ENCODE assay signal across 19 cellular contexts in genomic region chr3:24446032-24446431, GRCh38. TPM values are rescaled to one million over a fixed set of nuclear protein-coding genes. Genes with fewer than 3 reads are reported as not detected.
DNase-seq lines count a peak whose midpoint lies in the region; ATAC-seq and TF ChIP-seq lines count a peak whose summit lies in the region.
"Had no signal": no experiment of that assay in that cellular context is flagged by ENCODE, and none has a peak within 500 bp of the region (broad histone marks: within the 10 kb centered on the region; RNA-seq: fewer than 3 reads in every experiment).

No MANE protein-coding gene starts in this region.

- H3K27me3 ChIP-seq in left ventricle myocardium inferior (ENCODE audit: low read depth) (no peaks in the 10 kb centered on the region), right atrium auricular region (no peaks in the 10 kb centered on the region), skeletal muscle tissue (ENCODE audit: control insufficient read depth in 3 of 3, insufficient read depth in 3 of 3, low read length in 3 of 3) (no peaks in the 10 kb centered on the region), prostate gland (replicated peaks; ENCODE audit: insufficient read depth) (no peaks in the 10 kb centered on the region)
- H3K27me3 ChIP-seq: BLaER1 had no signal

- H3K27ac ChIP-seq in left ventricle myocardium inferior (replicated peaks) (peak overlapping the region; percentile 24), right atrium auricular region (no peak overlapping the region), skeletal muscle tissue (ENCODE audit: low read depth, low read length) (peak overlapping the region; percentile 57), prostate gland (no peak overlapping the region)
- H3K27ac ChIP-seq: 22Rv1, BLaER1, C4-2B had no signal

- no peak for DNase-seq in activated naive CD8-positive, alpha-beta T cell treated with anti-CD3 and anti-CD28 coated beads, Interleukin-2, amount 50 U/mL, for 24 hours
- no peak for DNase-seq in activated naive CD8-positive, alpha-beta T cell treated with anti-CD3 and anti-CD28 coated beads for 36 hours
- DNase-seq in left ventricle myocardium inferior (no peak), right atrium auricular region (ENCODE audit: low spot score) (no peak), OCI-M1 (lab: John Stamatoyannopoulos, UW) (peak; percentile 16), prostate gland (ENCODE audit: low spot score) (no peak)
- DNase-seq: Caco-2; CD4-positive, CD25-positive, alpha-beta regulatory T cell; CD8-positive, alpha-beta T cell; DMS153; DND-41; GOT3; HFFc6 had no signal

- H3K4me3 ChIP-seq in left ventricle myocardium inferior (no peak overlapping the region), right atrium auricular region (no peak overlapping the region), skeletal muscle tissue (ENCODE audit: low read length in 3 of 3) (no peak overlapping the region), prostate gland (no peak overlapping the region)
- H3K4me3 ChIP-seq: BLaER1, HAP-1 had no signal

- no peaks in the 10 kb centered on the region for H3K9me3 Mint-ChIP-seq in activated naive CD8-positive, alpha-beta T cell treated with anti-CD3 and anti-CD28 coated beads, Interleukin-2, amount 50 U/mL, for 24 hours
- no peaks in the 10 kb centered on the region for H3K9me3 Mint-ChIP-seq in activated naive CD8-positive, alpha-beta T cell treated with anti-CD3 and anti-CD28 coated beads for 36 hours
- H3K9me3 Mint-ChIP-seq: CD8-positive, alpha-beta T cell had no signal

- intact Hi-C loops in left ventricle myocardium inferior (cut with micrococcal nuclease) = no loop called here
- intact Hi-C loops in prostate gland (cut with DNase I) = no loop called here

- peak overlapping the region; percentile 25 for H3K27ac Mint-ChIP-seq in activated naive CD8-positive, alpha-beta T cell treated with anti-CD3 and anti-CD28 coated beads, Interleukin-2, amount 50 U/mL, for 24 hours
- no peak overlapping the region for H3K27ac Mint-ChIP-seq in activated naive CD8-positive, alpha-beta T cell treated with anti-CD3 and anti-CD28 coated beads for 36 hours
- H3K27ac Mint-ChIP-seq: B cell; CD4-positive, CD25-positive, alpha-beta regulatory T cell; CD8-positive, alpha-beta T cell; HFFc6 had no signal

- no peaks in the 10 kb centered on the region for H3K36me3 Mint-ChIP-seq in activated naive CD8-positive, alpha-beta T cell treated with anti-CD3 and anti-CD28 coated beads, Interleukin-2, amount 50 U/mL, for 24 hours (ENCODE audit: low read depth)
- H3K36me3 Mint-ChIP-seq in activated naive CD8-positive, alpha-beta T cell treated with anti-CD3 and anti-CD28 coated beads for 36 hours = no peaks in the 10 kb centered on the region
- H3K36me3 Mint-ChIP-seq: CD4-positive, CD25-positive, alpha-beta regulatory T cell; CD8-positive, alpha-beta T cell had no signal

- no peak overlapping the region for H3K9ac ChIP-seq in skeletal muscle tissue (ENCODE audit: low read depth in 1 of 3, low read length in 3 of 3)
- H3K9ac ChIP-seq: BLaER1 had no signal

- no peak overlapping the region for H3K4me3 Mint-ChIP-seq in activated naive CD8-positive, alpha-beta T cell treated with anti-CD3 and anti-CD28 coated beads, Interleukin-2, amount 50 U/mL, for 24 hours
- H3K4me3 Mint-ChIP-seq in activated naive CD8-positive, alpha-beta T cell treated with anti-CD3 and anti-CD28 coated beads for 36 hours = no peak overlapping the region
- H3K4me3 Mint-ChIP-seq: B cell; CD4-positive, CD25-positive, alpha-beta regulatory T cell; CD8-positive, alpha-beta T cell; HFFc6 had no signal

- TF ChIP-seq CTCF in left ventricle myocardium inferior (IDR thresholded peaks at IDR 0.05; ENCODE audit: borderline replicate concordance) (no peak), right atrium auricular region (IDR thresholded peaks at IDR 0.05) (no peak), prostate gland (IDR thresholded peaks at IDR 0.05) (no peak)

- H3K4me1 ChIP-seq in left ventricle myocardium inferior = peaks cover 42% of the 10 kb centered on the region
- H3K4me1 ChIP-seq in right atrium auricular region = no peaks in the 10 kb centered on the region
- H3K4me1 ChIP-seq in skeletal muscle tissue (ENCODE audit: control insufficient read depth in 3 of 3, insufficient read depth in 3 of 3, low read length in 3 of 3) = peaks cover 4 to 22% (median 8%) of the 10 kb centered on the region in 3 donors
- no peaks in the 10 kb centered on the region for H3K4me1 ChIP-seq in prostate gland (replicated peaks)
- H3K4me1 ChIP-seq: BLaER1 had no signal

- H3K36me3 ChIP-seq in left ventricle myocardium inferior = no peaks in the 10 kb centered on the region
- H3K36me3 ChIP-seq in right atrium auricular region = no peaks in the 10 kb centered on the region
- H3K36me3 ChIP-seq in skeletal muscle tissue (ENCODE audit: control insufficient read depth in 3 of 3, insufficient read depth in 3 of 3, low read length in 3 of 3) = no peaks in the 10 kb centered on the region
- H3K36me3 ChIP-seq in prostate gland = no peaks in the 10 kb centered on the region
- H3K36me3 ChIP-seq: BLaER1, HAP-1 had no signal

- H3K4me1 Mint-ChIP-seq in activated naive CD8-positive, alpha-beta T cell treated with anti-CD3 and anti-CD28 coated beads, Interleukin-2, amount 50 U/mL, for 24 hours = no peaks in the 10 kb centered on the region
- H3K4me1 Mint-ChIP-seq in activated naive CD8-positive, alpha-beta T cell treated with anti-CD3 and anti-CD28 coated beads for 36 hours = no peaks in the 10 kb centered on the region
- H3K4me1 Mint-ChIP-seq: B cell; CD4-positive, CD25-positive, alpha-beta regulatory T cell had no signal

- H3K27me3 Mint-ChIP-seq in activated naive CD8-positive, alpha-beta T cell treated with anti-CD3 and anti-CD28 coated beads, Interleukin-2, amount 50 U/mL, for 24 hours = peaks cover 2% of the 10 kb centered on the region
- H3K27me3 Mint-ChIP-seq in activated naive CD8-positive, alpha-beta T cell treated with anti-CD3 and anti-CD28 coated beads for 36 hours = no peaks in the 10 kb centered on the region
- H3K27me3 Mint-ChIP-seq: B cell; CD4-positive, CD25-positive, alpha-beta regulatory T cell had no signal

- no peak for TF ChIP-seq POLR2A in prostate gland (IDR thresholded peaks at IDR 0.05)

- H3K9me3 ChIP-seq in left ventricle myocardium inferior (replicated peaks) (no peaks in the 10 kb centered on the region), right atrium auricular region (no peaks in the 10 kb centered on the region), skeletal muscle tissue (ENCODE audit: control insufficient read depth in 3 of 3, low read length in 3 of 3) (no peaks in the 10 kb centered on the region), prostate gland (no peaks in the 10 kb centered on the region)
- H3K9me3 ChIP-seq: BLaER1, Caco-2, HAP-1 had no signal

- no peak for ATAC-seq in activated naive CD8-positive, alpha-beta T cell treated with anti-CD3 and anti-CD28 coated beads, Interleukin-2, amount 50 U/mL, for 24 hours
- ATAC-seq: CD8-positive, alpha-beta T cell had no signal

- 100% methylated on average over 1 of the region's 1 CpG for WGBS in prostate gland

RNA-seq across cellular contexts. Expression of gene THRB, which starts 48.6 kb away (rescaled TPM):
- total RNA-seq in activated naive CD8-positive, alpha-beta T cell treated with anti-CD3 and anti-CD28 coated beads for 36 hours = not detected
- 32.8 TPM for total RNA-seq in left ventricle myocardium inferior
- total RNA-seq in right atrium auricular region = 1 to 10 TPM; 4.2 to 7.0 TPM
- total RNA-seq in skeletal muscle tissue = 3.1 TPM
- total RNA-seq in prostate gland = 10 to 100 TPM; 13.0 to 39.6 TPM
- total RNA-seq: CD8-positive, alpha-beta T cell; HFFc6 had no signal

Comparison
In these comparisons a context has a peak if more than half of its experiments do, and no peak if none do; other contexts are left out.
1. H3K27ac ChIP-seq: peak in left ventricle myocardium inferior (single experiment) and skeletal muscle tissue (single experiment); none in right atrium auricular region (0 of 2) and prostate gland (0 of 2).